Comparison of ENCODE assay signal across 8 cellular contexts in genomic region chr12:78865297-78865955, GRCh38. TPM values are rescaled to one million over a fixed set of nuclear protein-coding genes. Genes with fewer than 3 reads are reported as not detected.
DNase-seq lines count a peak whose midpoint lies in the region; ATAC-seq and TF ChIP-seq lines count a peak whose summit lies in the region.

No MANE protein-coding gene starts in this region.

- H3K4me1 ChIP-seq in SJSA1 (replicated peaks): peaks cover 7% of the 10 kb centered on the region; the same call in 1 of the 2 replicates
- peaks cover 0 to 20% of the 10 kb centered on the region in 2 donors for H3K4me1 ChIP-seq in thoracic aorta (ENCODE audit: control insufficient read depth in 1 of 2, low read depth in 2 of 2)

- H3K27me3 ChIP-seq in SJSA1 (replicated peaks): no peaks in the 10 kb centered on the region
- no peaks in the 10 kb centered on the region for H3K27me3 ChIP-seq in thoracic aorta (replicated peaks; ENCODE audit: insufficient read depth)

- DNase-seq in NCI-H2107 treated with DMSO at 0.1 percent for 48 hours (lab: John Stamatoyannopoulos, UW; ENCODE audit: unreplicated experiment) (peak; percentile 42), NCI-H2107 (lab: John Stamatoyannopoulos, UW) (no peak), SJSA1 (ENCODE audit: low read depth in 1 of 2, low spot score in 2 of 2) (peak in 1 of 2 experiments; percentile 20), thoracic aorta (ENCODE audit: low spot score) (no peak)
- no peak for DNase-seq in activated CD4-positive, alpha-beta T cell treated with anti-CD3 and anti-CD28 coated beads for 48 hours

- peak overlapping the region; percentile 59 for H3K4me3 ChIP-seq in SJSA1
- H3K4me3 ChIP-seq in iPS-11a (ENCODE audit: low read depth, low read length): peak overlapping the region; percentile 90
- H3K4me3 ChIP-seq in thoracic aorta: peak overlapping the region; percentile 66

- no peak for TF ChIP-seq CTCF in thoracic aorta (IDR thresholded peaks at IDR 0.05)

- H3K9me3 ChIP-seq in SJSA1 (replicated peaks) (no peaks in the 10 kb centered on the region), thoracic aorta (no peaks in the 10 kb centered on the region)

- no peaks in the 10 kb centered on the region for H3K36me3 ChIP-seq in SJSA1
- no peaks in the 10 kb centered on the region for H3K36me3 ChIP-seq in thoracic aorta

- no peak overlapping the region for H3K27ac ChIP-seq in SJSA1
- no peak overlapping the region for H3K27ac ChIP-seq in thoracic aorta

- ATAC-seq in thoracic aorta (ENCODE audit: insufficient number of reproducible peaks, low FRiP score, low read depth): peak; percentile 10
- no peak for ATAC-seq in HG02852 (IDR thresholded peaks at IDR 0.05; ENCODE audit: unreplicated experiment)
- ATAC-seq in HG02623 (IDR thresholded peaks at IDR 0.05; ENCODE audit: unreplicated experiment): no peak

RNA-seq across cellular contexts. Expression of gene SYT1, which starts 0.9 kb away (rescaled TPM):
- 23.9 and 31.9 TPM in 2 replicates for total RNA-seq in SJSA1 (2014; rRNA removed; shearing (Covaris generic))
- total RNA-seq in thoracic aorta: 1 to 10 TPM; 1.3 to 1.9 TPM
